Comparison of ENCODE assay signal across 1 cellular context in genomic region chr17:2138768-2139167, GRCh38.
TF ChIP-seq lines count a peak whose summit lies in the region.

No MANE protein-coding gene starts in this region.

TF ChIP-seq in HEK293, 187 proteins besides CTCF, POLR2A, EP300 and RAD21 (continued from another document and continues in another):
- TF ChIP-seq TSHZ1 (tag by site-specific recombination; IDR thresholded peaks at IDR 0.05; ENCODE audit: borderline replicate concordance) (no peak), ZNF341 (tag by site-specific recombination; IDR thresholded peaks at IDR 0.05; ENCODE audit: low read depth) (no peak), ZNF174 (tag by site-specific recombination; IDR thresholded peaks at IDR 0.05) (no peak), OSR2 (tag by site-specific recombination; IDR thresholded peaks at IDR 0.05) (peak; percentile 93), GFI1B (tag by site-specific recombination; IDR thresholded peaks at IDR 0.05) (no peak), ZEB2 (tag by site-specific recombination; IDR thresholded peaks at IDR 0.05) (peak; percentile 84), ZNF112 (tag by site-specific recombination; IDR thresholded peaks at IDR 0.05) (no peak), ZBTB6 (tag by site-specific recombination; IDR thresholded peaks at IDR 0.05) (no peak), GLI2 (tag by site-specific recombination; IDR thresholded peaks at IDR 0.05; ENCODE audit: borderline replicate concordance, low read depth) (0 out of 2 replicates have a peak, but pooled peaks have one; percentile 7), EGR2 (tag by site-specific recombination; IDR thresholded peaks at IDR 0.05; ENCODE audit: low read depth) (no peak), ZNF146 (tag by site-specific recombination; IDR thresholded peaks at IDR 0.05) (peak; percentile 10; the same call in 1 of the 2 replicates), ZNF391 (tag by site-specific recombination; IDR thresholded peaks at IDR 0.05; ENCODE audit: borderline replicate concordance, low read depth) (no peak), INSM2 (tag by site-specific recombination; IDR thresholded peaks at IDR 0.05) (peak; percentile 92), ZNF121 (tag by site-specific recombination; IDR thresholded peaks at IDR 0.05) (no peak), YY2 (tag by site-specific recombination; IDR thresholded peaks at IDR 0.05) (no peak), ZNF701 (tag by site-specific recombination; IDR thresholded peaks at IDR 0.05) (no peak), ZNF169 (tag by site-specific recombination; IDR thresholded peaks at IDR 0.05) (no peak), TRIM28 (IDR thresholded peaks at IDR 0.05; ENCODE audit: borderline replicate concordance, low read length) (peak; percentile 60; the same call in 1 of the 2 replicates), ZBTB1 (tag by site-specific recombination; IDR thresholded peaks at IDR 0.05) (no peak), ZNF2 (tag by site-specific recombination; IDR thresholded peaks at IDR 0.05) (peak; percentile 37; the same call in 1 of the 2 replicates), SETDB1 (IDR thresholded peaks at IDR 0.05; ENCODE audit: insufficient read length, low read length) (no peak), ZNF37A (tag by site-specific recombination; IDR thresholded peaks at IDR 0.05) (peak; percentile 16; the same call in 1 of the 2 replicates), RBAK (tag by site-specific recombination; IDR thresholded peaks at IDR 0.05) (no peak), ZNF19 (tag by site-specific recombination; IDR thresholded peaks at IDR 0.05; ENCODE audit: low read depth) (0 out of 2 replicates have a peak, but pooled peaks have one; percentile 8), FEZF1 (tag by site-specific recombination; IDR thresholded peaks at IDR 0.05) (peak; percentile 80), ZNF600 (tag by site-specific recombination; IDR thresholded peaks at IDR 0.05) (peak; percentile 93), ZNF214 (tag by site-specific recombination; IDR thresholded peaks at IDR 0.05; ENCODE audit: borderline replicate concordance) (no peak; the same call in 1 of the 2 replicates), KLF17 (tag by site-specific recombination; IDR thresholded peaks at IDR 0.05) (no peak), ZNF202 (tag by site-specific recombination; IDR thresholded peaks at IDR 0.05; ENCODE audit: borderline replicate concordance) (no peak), ZNF280D (tag by site-specific recombination; IDR thresholded peaks at IDR 0.05) (no peak), ZSCAN30 (tag by site-specific recombination; IDR thresholded peaks at IDR 0.05) (peak; percentile 84; the same call in 1 of the 2 replicates), ZNF843 (tag by site-specific recombination; IDR thresholded peaks at IDR 0.05) (peak; percentile 84), ZNF768 (tag by site-specific recombination; IDR thresholded peaks at IDR 0.05) (no peak), ZNF707 (tag by site-specific recombination; IDR thresholded peaks at IDR 0.05) (no peak), ZNF221 (tag by site-specific recombination; IDR thresholded peaks at IDR 0.05; ENCODE audit: borderline replicate concordance) (no peak; the same call in 1 of the 2 replicates), ZNF354C (tag by site-specific recombination; IDR thresholded peaks at IDR 0.05; ENCODE audit: borderline replicate concordance, low read depth) (no peak), SCRT2 (tag by site-specific recombination; IDR thresholded peaks at IDR 0.05) (no peak), ZNF555 (tag by site-specific recombination; conservative IDR thresholded peaks at IDR 0.05) (no peak), MEIS1 (CRISPR knock-in tag; IDR thresholded peaks at IDR 0.05; ENCODE audit: borderline replicate concordance) (no peak), ZNF335 (tag by site-specific recombination; conservative IDR thresholded peaks at IDR 0.05) (peak; percentile 17; the same call in 1 of the 2 replicates), ZNF266 (tag by site-specific recombination; IDR thresholded peaks at IDR 0.05; ENCODE audit: low read depth) (no peak), ZNF610 (tag by site-specific recombination; IDR thresholded peaks at IDR 0.05; ENCODE audit: borderline replicate concordance) (0 out of 2 replicates have a peak, but pooled peaks have one; percentile 50), ZNF791 (tag by site-specific recombination; IDR thresholded peaks at IDR 0.05) (no peak), ZNF311 (tag by site-specific recombination; IDR thresholded peaks at IDR 0.05; ENCODE audit: borderline replicate concordance) (no peak), ZNF530 (tag by site-specific recombination; IDR thresholded peaks at IDR 0.05; ENCODE audit: low read depth) (no peak), ZNF138 (tag by site-specific recombination; IDR thresholded peaks at IDR 0.05; ENCODE audit: borderline replicate concordance) (no peak), ZNF704 (tag by site-specific recombination; IDR thresholded peaks at IDR 0.05) (no peak), ZNF501 (tag by site-specific recombination; IDR thresholded peaks at IDR 0.05) (0 out of 2 replicates have a peak, but pooled peaks have one; percentile 65), ZSCAN18 (tag by site-specific recombination; IDR thresholded peaks at IDR 0.05) (no peak), ZNF416 (tag by site-specific recombination; IDR thresholded peaks at IDR 0.05) (no peak), ZNF544 (tag by site-specific recombination; IDR thresholded peaks at IDR 0.05) (no peak), ZNF292 (tag by site-specific recombination; IDR thresholded peaks at IDR 0.05; ENCODE audit: borderline replicate concordance, low read depth) (no peak), ZNF157 (tag by site-specific recombination; IDR thresholded peaks at IDR 0.05) (no peak), ZNF350 (tag by site-specific recombination; IDR thresholded peaks at IDR 0.05) (no peak), ZNF18 (tag by site-specific recombination; IDR thresholded peaks at IDR 0.05) (peak; percentile 63; the same call in 1 of the 2 replicates), MYNN (tag by site-specific recombination; IDR thresholded peaks at IDR 0.05; ENCODE audit: borderline replicate concordance) (no peak), ZNF548 (tag by site-specific recombination; IDR thresholded peaks at IDR 0.05) (no peak), GLIS1 (tag by site-specific recombination; IDR thresholded peaks at IDR 0.05) (peak; percentile 55; the same call in 1 of the 2 replicates), ZNF76 (tag by site-specific recombination; IDR thresholded peaks at IDR 0.05; ENCODE audit: borderline replicate concordance, low read depth) (no peak), ZNF654 (tag by site-specific recombination; IDR thresholded peaks at IDR 0.05; ENCODE audit: low read depth) (no peak)
